10 cellular contexts compared by ENCODE assay signal in genomic region chr14:92433407-92433806, GRCh38.
"Had no signal": no experiment of that assay in that cellular context is flagged by ENCODE, and none has a peak within 500 bp of the region (broad histone marks: within the 10 kb centered on the region; RNA-seq: fewer than 3 reads in every experiment).

No MANE protein-coding gene starts in this region.

- H3K4me3 Mint-ChIP-seq: GM23338, H9, HFFc6, IgD-negative memory B cell had no signal

- H2AFZ ChIP-seq: GM23338 had no signal

- H3K27ac ChIP-seq: HL-60 had no signal

- H3K4me2 ChIP-seq: GM23338 had no signal

- ATAC-seq: GM23338 had no signal

- DNase-seq: H9, HCEC 1CT, HFFc6, KG1 had no signal

- H3K27ac Mint-ChIP-seq: GM23338, H9, HFFc6, IgD-negative memory B cell had no signal

- H3K4me1 Mint-ChIP-seq: GM23338 had no signal

- FAIRE-seq: H1, H54, HTR-8/SVneo had no signal

- H3K36me3 Mint-ChIP-seq: IgD-negative memory B cell had no signal

- H3K4me3 ChIP-seq: GM23338 had no signal
